ENCODE assay signal across 19 cellular contexts in genomic region chr3:76495216-76495615, GRCh38.
"Had no signal": no experiment of that assay in that cellular context is flagged by ENCODE, and none has a peak within 500 bp of the region (broad histone marks: within the 10 kb centered on the region; RNA-seq: fewer than 3 reads in every experiment).

No MANE protein-coding gene starts in this region.

- ATAC-seq: gastroesophageal sphincter; mucosa of descending colon; naive thymus-derived CD8-positive, alpha-beta T cell; psoas muscle; stimulated activated naive B cell treated with anti-CD40 and anti-IgM and Interleukin-4, amounts not matched to agents 10 μg/mL and 1 μg/mL and 100 μg/mL, for 72 hours; stimulated activated naive CD8-positive, alpha-beta T cell treated with anti-CD3 and anti-CD28 coated beads, Interleukin-15, amount 100 ng/mL, for 72 hours had no signal

- H3K4me3 ChIP-seq: coronary artery, dorsolateral prefrontal cortex, esophagus muscularis mucosa, gastroesophageal sphincter, mucosa of descending colon, psoas muscle, sigmoid colon, skin epidermis, testis, transverse colon had no signal

- H3K4me1 Mint-ChIP-seq: immature natural killer cell; naive thymus-derived CD8-positive, alpha-beta T cell; stimulated activated naive B cell treated with anti-CD40 and anti-IgM and Interleukin-4, amounts not matched to agents 10 μg/mL and 1 μg/mL and 100 μg/mL, for 72 hours; stimulated activated naive CD8-positive, alpha-beta T cell treated with anti-CD3 and anti-CD28 coated beads, Interleukin-15, amount 100 ng/mL, for 72 hours had no signal

- H3K27ac ChIP-seq: coronary artery, dorsolateral prefrontal cortex, esophagus muscularis mucosa, gastroesophageal sphincter, neutrophil, psoas muscle, sigmoid colon, skin epidermis, testis, transverse colon had no signal

- DNase-seq: dorsolateral prefrontal cortex; effector CD8-positive, alpha-beta T cell; immature natural killer cell; kidney; mucosa of descending colon; naive thymus-derived CD8-positive, alpha-beta T cell; psoas muscle; sigmoid colon; stimulated activated CD4-positive, alpha-beta T cell treated with anti-CD3 and anti-CD28 coated beads, Interleukin-2, amount 100 ng/mL, for 24 hours; stimulated activated CD4-positive, alpha-beta T cell treated with anti-CD3 and anti-CD28 coated beads, Interleukin-4, amount 100 ng/mL, for 4 hours; stimulated activated naive B cell treated with anti-CD40 and anti-IgM and Interleukin-4, amounts not matched to agents 10 μg/mL and 1 μg/mL and 100 μg/mL, for 72 hours; stimulated activated naive CD8-positive, alpha-beta T cell treated with anti-CD3 and anti-CD28 coated beads, Interleukin-15, amount 100 ng/mL, for 72 hours; testis; transverse colon had no signal

- H3K4me3 Mint-ChIP-seq: immature natural killer cell; naive thymus-derived CD8-positive, alpha-beta T cell; stimulated activated naive B cell treated with anti-CD40 and anti-IgM and Interleukin-4, amounts not matched to agents 10 μg/mL and 1 μg/mL and 100 μg/mL, for 72 hours; stimulated activated naive CD8-positive, alpha-beta T cell treated with anti-CD3 and anti-CD28 coated beads, Interleukin-15, amount 100 ng/mL, for 72 hours had no signal

- H3K27me3 ChIP-seq: dorsolateral prefrontal cortex, esophagus muscularis mucosa, gastroesophageal sphincter, neutrophil, sigmoid colon, testis, transverse colon had no signal

- H3K27ac Mint-ChIP-seq: immature natural killer cell; naive thymus-derived CD8-positive, alpha-beta T cell; stimulated activated naive B cell treated with anti-CD40 and anti-IgM and Interleukin-4, amounts not matched to agents 10 μg/mL and 1 μg/mL and 100 μg/mL, for 72 hours; stimulated activated naive CD8-positive, alpha-beta T cell treated with anti-CD3 and anti-CD28 coated beads, Interleukin-15, amount 100 ng/mL, for 72 hours had no signal

- H3K27me3 Mint-ChIP-seq: naive thymus-derived CD8-positive, alpha-beta T cell; stimulated activated naive B cell treated with anti-CD40 and anti-IgM and Interleukin-4, amounts not matched to agents 10 μg/mL and 1 μg/mL and 100 μg/mL, for 72 hours; stimulated activated naive CD8-positive, alpha-beta T cell treated with anti-CD3 and anti-CD28 coated beads, Interleukin-15, amount 100 ng/mL, for 72 hours had no signal

- H3K36me3 ChIP-seq: esophagus muscularis mucosa, gastroesophageal sphincter, neutrophil, sigmoid colon, transverse colon had no signal

- H3K9me3 ChIP-seq: esophagus muscularis mucosa, neutrophil, sigmoid colon, testis, transverse colon had no signal

- H3K4me1 ChIP-seq: esophagus muscularis mucosa, gastroesophageal sphincter, psoas muscle, sigmoid colon, testis, transverse colon had no signal

- H3K36me3 Mint-ChIP-seq: stimulated activated naive B cell treated with anti-CD40 and anti-IgM and Interleukin-4, amounts not matched to agents 10 μg/mL and 1 μg/mL and 100 μg/mL, for 72 hours had no signal
